In genomic region chr18:26090130-26091046, GRCh38 we compare ENCODE assay signal across 1 cellular context.
TF ChIP-seq lines count a peak whose summit lies in the region.

Gene SS18 (minus strand): TSS chr18:26090613. CDS start chr18:26090569, 44 bp downstream.

TF ChIP-seq in H1, 55 proteins besides CTCF, POLR2A, EP300 and RAD21 (continued from another document):
- TF ChIP-seq TEAD4 (IDR thresholded peaks at IDR 0.05; ENCODE audit: low read depth, low read length) (peak; percentile 66; the same call in 1 of the 2 replicates), JUN (IDR thresholded peaks at IDR 0.05; ENCODE audit: low read depth, low read length) (no peak), TAF7 (optimal IDR thresholded peaks at IDR 0.05; ENCODE audit: borderline replicate concordance, low read depth, low read length) (peak; percentile 85), TAF1 (IDR thresholded peaks at IDR 0.05; ENCODE audit: low read depth, low read length) (peak; percentile 87), ATF2 (IDR thresholded peaks at IDR 0.05; ENCODE audit: low read length) (no peak), PHF8 (conservative IDR thresholded peaks at IDR 0.05; ENCODE audit: low read depth, low read length) (peak; percentile 73), SRF (IDR thresholded peaks at IDR 0.05; ENCODE audit: low read depth, low read length) (no peak), MAX (IDR thresholded peaks at IDR 0.05) (0 out of 2 replicates have a peak, but pooled peaks have one; percentile 45), SIX5 (IDR thresholded peaks at IDR 0.05; ENCODE audit: low read depth, low read length) (peak; percentile 17; the same call in 1 of the 2 replicates), RXRA (IDR thresholded peaks at IDR 0.05; ENCODE audit: insufficient read depth, low read depth, low read length) (no peak), SIN3A (conservative IDR thresholded peaks at IDR 0.05 in 1 of 2, IDR thresholded peaks at IDR 0.05 in 1 of 2; ENCODE audit: low read depth in 1 of 2, low read length in 2 of 2) (peak in 1 of 2 experiments; percentile 79; a peak in 2 of 4 replicates), POLR2AphosphoS5 (IDR thresholded peaks at IDR 0.05; ENCODE audit: low read depth, low read length) (peak; percentile 68; the same call in 1 of the 2 replicates), HDAC6 (IDR thresholded peaks at IDR 0.05; ENCODE audit: low read depth, low read length) (no peak), CTBP2 (IDR thresholded peaks at IDR 0.05; ENCODE audit: borderline replicate concordance, insufficient read depth, insufficient read length, low read length) (peak; percentile 55), BACH1 (IDR thresholded peaks at IDR 0.05; ENCODE audit: low read length) (peak; percentile 3; the same call in 1 of the 2 replicates), NANOG (IDR thresholded peaks at IDR 0.05; ENCODE audit: insufficient read depth, low read depth, low read length, poor library complexity, severe bottlenecking) (no peak), CHD1 (IDR thresholded peaks at IDR 0.05; ENCODE audit: low read depth, low read length) (peak; percentile 91), RBBP5 (IDR thresholded peaks at IDR 0.05; ENCODE audit: borderline replicate concordance, low read depth, low read length) (peak; percentile 77; the same call in 1 of the 2 replicates), NRF1 (IDR thresholded peaks at IDR 0.05; ENCODE audit: low read depth, low read length) (peak; percentile 13; the same call in 1 of the 2 replicates), TBP (IDR thresholded peaks at IDR 0.05; ENCODE audit: low read depth, low read length) (peak; percentile 63), JUND (IDR thresholded peaks at IDR 0.05; ENCODE audit: low read length) (peak; percentile 95), KDM4A (IDR thresholded peaks at IDR 0.05; ENCODE audit: low read depth, low read length, severe bottlenecking) (peak; percentile 85), RFX5 (IDR thresholded peaks at IDR 0.05; ENCODE audit: borderline replicate concordance, low read depth, low read length) (no peak), KDM1A (IDR thresholded peaks at IDR 0.05; ENCODE audit: borderline replicate concordance, low read length) (peak; percentile 6; the same call in 1 of the 2 replicates), BCL11A (IDR thresholded peaks at IDR 0.05; ENCODE audit: low read depth in 2 of 2, low read length in 2 of 2) (no peak), ASH2L (IDR thresholded peaks at IDR 0.05; ENCODE audit: low read length) (peak; percentile 96), EGR1 (IDR thresholded peaks at IDR 0.05; ENCODE audit: borderline replicate concordance, low read depth, low read length) (0 out of 2 replicates have a peak, but pooled peaks have one; percentile 33), KDM5A (IDR thresholded peaks at IDR 0.05; ENCODE audit: low read length) (no peak)
